10 cellular contexts compared by ENCODE assay signal in the genomic region with DNA sequence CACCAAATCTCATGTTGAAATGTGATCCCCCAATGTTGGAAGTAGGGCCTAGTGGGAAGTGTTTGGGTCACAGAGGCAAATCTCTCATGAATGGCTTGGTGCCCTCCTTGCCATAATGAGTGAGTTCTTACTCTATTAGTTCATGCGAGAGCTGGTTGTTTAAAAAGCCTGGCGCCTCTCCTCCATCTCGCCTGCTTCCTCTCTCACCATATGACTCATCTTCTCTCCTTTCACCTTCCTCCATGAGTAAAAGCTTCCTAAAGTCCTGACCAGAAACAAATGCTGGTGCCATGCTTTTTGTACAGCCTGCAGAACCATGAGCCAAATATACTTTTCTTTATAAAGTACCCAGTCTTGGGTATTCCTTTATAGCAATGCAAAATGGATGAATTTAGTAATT. TPM values are rescaled to one million over a fixed set of nuclear protein-coding genes. Genes with fewer than 3 reads are reported as not detected.
DNase-seq lines count a peak whose midpoint lies in the region; ATAC-seq and TF ChIP-seq lines count a peak whose summit lies in the region.
"Had no signal": no experiment of that assay in that cellular context is flagged by ENCODE, and none has a peak within 500 bp of the region (broad histone marks: within the 10 kb centered on the region; RNA-seq: fewer than 3 reads in every experiment).

No MANE protein-coding gene starts in this region.

- H3K9me3 ChIP-seq in heart right ventricle, result no peaks in the 10 kb centered on the region
- H3K9me3 ChIP-seq: transverse colon had no signal

- POLR2A ChIA-PET in activated CD4-positive, alpha-beta memory T cell treated with anti-CD3 and anti-CD28 coated beads, Interleukin-2, amount 10 ng/mL, durations not matched to agents 7 days and 5 days (lab: Charles Lee), result no interaction called here

- ATAC-seq in heart right ventricle (no peak), HG03175 (IDR thresholded peaks at IDR 0.05; ENCODE audit: unreplicated experiment) (no peak), HG02623 (IDR thresholded peaks at IDR 0.05; ENCODE audit: unreplicated experiment) (no peak)

- H3K9me3 Mint-ChIP-seq in CD14-positive monocyte, result no peaks in the 10 kb centered on the region
- no peaks in the 10 kb centered on the region for H3K9me3 Mint-ChIP-seq in activated CD4-positive, alpha-beta memory T cell treated with anti-CD3 and anti-CD28 coated beads, Interleukin-2, amount 10 ng/mL, durations not matched to agents 7 days and 5 days

- no peak for TF ChIP-seq CTCF in CD14-positive monocyte (IDR thresholded peaks at IDR 0.05)
- no peak for TF ChIP-seq CTCF in HL-60 (IDR thresholded peaks at IDR 0.05; ENCODE audit: insufficient read depth, low read length)
- TF ChIP-seq CTCF in heart right ventricle (IDR thresholded peaks at IDR 0.05), result no peak

- H3K4me1 ChIP-seq in heart right ventricle, result peaks cover 8 to 74% (median 54%) of the 10 kb centered on the region in 9 donors

- peak; percentile 52 for DNase-seq in CD14-positive monocyte (ENCODE audit: low spot score)
- DNase-seq in HL-60 (ENCODE audit: low read depth in 1 of 2, low spot score in 1 of 2), result peak; percentile 32 to 73
- DNase-seq in activated CD4-positive, alpha-beta memory T cell treated with anti-CD3 and anti-CD28 coated beads, Interleukin-2, amount 10 ng/mL, durations not matched to agents 7 days and 5 days, result peak; percentile 24
- DNase-seq in glomerular visceral epithelial cell (ENCODE audit: extremely low spot score), result peak; percentile 46
- DNase-seq in heart right ventricle, result no peak
- DNase-seq in COR-L47 (lab: John Stamatoyannopoulos, UW), result no peak
- DNase-seq: islet precursor cell had no signal

- intact Hi-C loops in CD14-positive monocyte (cut with micrococcal nuclease) (no loop called here), heart right ventricle (cut with DNase I) (loop anchor here in 2 of 10 donors (10.0 kb wide), 1 partner anchor 125 kb away; no protein-coding TSS in a partner anchor)

- CTCF ChIA-PET in activated CD4-positive, alpha-beta memory T cell treated with anti-CD3 and anti-CD28 coated beads, Interleukin-2, amount 10 ng/mL, durations not matched to agents 7 days and 5 days (lab: Charles Lee), result interaction anchor here (1.0 to 6.8 kb wide), 23 partner anchors 9 to 164 kb away, joined by 3 to 96 read pairs (median 6); a partner anchor contains a TSS

- H3K4me3 ChIP-seq in HL-60 (replicated peaks; ENCODE audit: insufficient read depth, low read length) (no peak overlapping the region), heart right ventricle (no peak overlapping the region)
- H3K4me3 ChIP-seq: transverse colon had no signal

- no peak overlapping the region for H3K4me3 Mint-ChIP-seq in CD14-positive monocyte
- H3K4me3 Mint-ChIP-seq in activated CD4-positive, alpha-beta memory T cell treated with anti-CD3 and anti-CD28 coated beads, Interleukin-2, amount 10 ng/mL, durations not matched to agents 7 days and 5 days, result no peak overlapping the region

- H3K27ac ChIP-seq in HL-60 (replicated peaks) (no peak overlapping the region), heart right ventricle (peak overlapping the region in 1 of 10 donors; percentile 15)
- H3K27ac ChIP-seq: transverse colon had no signal

- H3K4me1 Mint-ChIP-seq in CD14-positive monocyte, result peaks cover 37% of the 10 kb centered on the region
- peaks cover 14% of the 10 kb centered on the region for H3K4me1 Mint-ChIP-seq in activated CD4-positive, alpha-beta memory T cell treated with anti-CD3 and anti-CD28 coated beads, Interleukin-2, amount 10 ng/mL, durations not matched to agents 7 days and 5 days

- WGBS in heart right ventricle, 2 donors, result 81 to 84% methylated on average over 3 of the region's 3 CpGs

- H3K27me3 ChIP-seq in HL-60 (ENCODE audit: insufficient read depth, poor library complexity, severe bottlenecking) (no peaks in the 10 kb centered on the region), heart right ventricle (no peaks in the 10 kb centered on the region)
- H3K27me3 ChIP-seq: transverse colon had no signal

- peak overlapping the region in 3 of 7 donors; percentile 1 to 73 (median 22) for H3K27ac Mint-ChIP-seq in CD14-positive monocyte
- H3K27ac Mint-ChIP-seq in activated CD4-positive, alpha-beta memory T cell treated with anti-CD3 and anti-CD28 coated beads, Interleukin-2, amount 10 ng/mL, durations not matched to agents 7 days and 5 days, result no peak overlapping the region

- H3K27me3 Mint-ChIP-seq in CD14-positive monocyte (ENCODE audit: low read depth in 3 of 3), result no peaks in the 10 kb centered on the region
- H3K27me3 Mint-ChIP-seq in activated CD4-positive, alpha-beta memory T cell treated with anti-CD3 and anti-CD28 coated beads, Interleukin-2, amount 10 ng/mL, durations not matched to agents 7 days and 5 days, result peaks cover 4% of the 10 kb centered on the region

- no peaks in the 10 kb centered on the region for H3K36me3 Mint-ChIP-seq in CD14-positive monocyte
- H3K36me3 Mint-ChIP-seq in activated CD4-positive, alpha-beta memory T cell treated with anti-CD3 and anti-CD28 coated beads, Interleukin-2, amount 10 ng/mL, durations not matched to agents 7 days and 5 days (ENCODE audit: low read depth), result no peaks in the 10 kb centered on the region

- no peaks in the 10 kb centered on the region for H3K36me3 ChIP-seq in heart right ventricle
- H3K36me3 ChIP-seq: transverse colon had no signal

RNA-seq across cellular contexts. Expression of a gene that starts 20.9 kb away (rescaled TPM):
- polyA plus RNA-seq in CD14-positive monocyte, result 10 to 100 TPM; 26.5 to 28.7 TPM
- total RNA-seq in activated CD4-positive, alpha-beta memory T cell treated with anti-CD3 and anti-CD28 coated beads, Interleukin-2, amount 10 ng/mL, durations not matched to agents 7 days and 5 days, result 10 to 100 TPM; 14.8 to 17.1 TPM
- 10 to 100 TPM; 31.7 to 45.8 (median 39.1) TPM for total RNA-seq in heart right ventricle
- polyA plus RNA-seq in heart right ventricle, result 10 to 100 TPM in 1 of 2 donors, 1 to 10 TPM in 1; 7.5 to 17.8 TPM

Comparison
In these comparisons a context has a peak if more than half of its experiments do, and no peak if none do; other contexts are left out.
1. DNase-seq: peak in CD14-positive monocyte (single experiment), HL-60 (2 of 2), activated CD4-positive, alpha-beta memory T cell treated with anti-CD3 and anti-CD28 coated beads, Interleukin-2, amount 10 ng/mL, durations not matched to agents 7 days and 5 days (single experiment) and glomerular visceral epithelial cell (single experiment); none in heart right ventricle (0 of 2) and COR-L47 (single experiment).